Comparison of ENCODE assay signal across 15 cellular contexts in the genomic region with DNA sequence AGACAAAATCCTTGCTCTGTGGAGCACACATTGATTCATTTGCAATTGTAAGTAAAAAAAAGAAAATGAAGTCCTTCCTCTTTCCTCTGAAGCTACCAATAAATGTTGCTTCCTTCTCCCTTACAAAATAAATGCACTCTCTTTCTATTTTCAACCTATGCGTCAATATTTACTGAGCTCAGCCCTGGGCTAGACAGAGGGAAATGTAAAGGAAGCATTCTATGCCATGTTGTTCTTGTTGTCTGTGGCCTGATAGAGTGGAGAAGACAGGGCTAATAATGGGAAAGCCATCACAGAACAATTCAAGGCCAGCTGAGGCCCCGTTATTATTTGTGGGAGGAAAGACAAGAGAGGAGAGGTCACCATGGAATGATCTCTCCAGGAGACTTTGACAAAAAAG. TPM values are rescaled to one million over a fixed set of nuclear protein-coding genes. Genes with fewer than 3 reads are reported as not detected.
A peak's percentile ranks its signal among the peaks of the same experiment; 100 is the strongest.
DNase-seq lines count a peak whose midpoint lies in the region; ATAC-seq and TF ChIP-seq lines count a peak whose summit lies in the region.
"Had no signal": no experiment of that assay in that cellular context is flagged by ENCODE, and none has a peak within 500 bp of the region (broad histone marks: within the 10 kb centered on the region; RNA-seq: fewer than 3 reads in every experiment).

No MANE protein-coding gene starts in this region.

- no peak overlapping the region for H3K4me3 ChIP-seq in NB4 (ENCODE audit: low read depth, low read length)
- no peak overlapping the region for H3K4me3 ChIP-seq in hepatocyte
- H3K4me3 ChIP-seq: SJCRH30 had no signal

- no peak for ATAC-seq in HG03025 (IDR thresholded peaks at IDR 0.05; ENCODE audit: low FRiP score, unreplicated experiment)

- no peaks in the 10 kb centered on the region for H4K20me1 ChIP-seq in hepatocyte (ENCODE audit: insufficient read depth, poor library complexity, severe bottlenecking)

- no peaks in the 10 kb centered on the region for H3K4me1 ChIP-seq in hepatocyte (ENCODE audit: insufficient read depth)
- H3K4me1 ChIP-seq: SJCRH30 had no signal

- H2AFZ ChIP-seq in hepatocyte: no peak overlapping the region

- TF ChIP-seq CTCF in NB4 (IDR thresholded peaks at IDR 0.05; ENCODE audit: low read depth, low read length) (no peak), hepatocyte (IDR thresholded peaks at IDR 0.05; ENCODE audit: poor library complexity) (no peak)

- DNase-seq in CD1c-positive myeloid dendritic cell (ENCODE audit: extremely low spot score) (peak; percentile 19), DMS153 (lab: John Stamatoyannopoulos, UW) (peak; percentile 74), NB4 (ENCODE audit: low read depth) (peak; percentile 21), mesenteric fat pad (ENCODE audit: low spot score) (no peak), NCI-H524 (lab: John Stamatoyannopoulos, UW) (no peak), hepatocyte (ENCODE audit: low spot score) (no peak)
- DNase-seq in activated naive CD8-positive, alpha-beta T cell treated with anti-CD3 and anti-CD28 coated beads for 36 hours: no peak
- DNase-seq: HCEC 1CT, NCI-H1105 treated with DMSO at 0.1 percent for 48 hours, NCI-H526, SJCRH30, WERI-Rb-1 had no signal

- no peaks in the 10 kb centered on the region for H3K36me3 Mint-ChIP-seq in activated naive CD8-positive, alpha-beta T cell treated with anti-CD3 and anti-CD28 coated beads for 36 hours

- peaks cover 83% of the 10 kb centered on the region for H3K27me3 Mint-ChIP-seq in activated naive CD8-positive, alpha-beta T cell treated with anti-CD3 and anti-CD28 coated beads for 36 hours

- H3K9me3 ChIP-seq in hepatocyte (ENCODE audit: low read depth): no peaks in the 10 kb centered on the region
- H3K9me3 ChIP-seq: SJCRH30 had no signal

- H3K27ac ChIP-seq in hepatocyte: no peak overlapping the region
- H3K27ac ChIP-seq: SJCRH30, WERI-Rb-1 had no signal

- H3K27ac Mint-ChIP-seq in activated naive CD8-positive, alpha-beta T cell treated with anti-CD3 and anti-CD28 coated beads for 36 hours: peak overlapping the region; percentile 36

- no peak for TF ChIP-seq POLR2A in NB4 (IDR thresholded peaks at IDR 0.05; ENCODE audit: extremely low read depth, insufficient read length)

- H3K9me2 ChIP-seq in hepatocyte (replicated peaks; ENCODE audit: insufficient read depth): no peaks in the 10 kb centered on the region

- no peak overlapping the region for H3K4me2 ChIP-seq in hepatocyte

- no peaks in the 10 kb centered on the region for H3K79me2 ChIP-seq in hepatocyte

- H3K9me3 Mint-ChIP-seq in activated naive CD8-positive, alpha-beta T cell treated with anti-CD3 and anti-CD28 coated beads for 36 hours: no peaks in the 10 kb centered on the region

- H3K4me3 Mint-ChIP-seq in activated naive CD8-positive, alpha-beta T cell treated with anti-CD3 and anti-CD28 coated beads for 36 hours: peak overlapping the region; percentile 9
- H3K4me3 Mint-ChIP-seq: CD14-positive monocyte had no signal

- peaks cover 63% of the 10 kb centered on the region for H3K27me3 ChIP-seq in hepatocyte
- H3K27me3 ChIP-seq: SJCRH30 had no signal

- peaks cover 35% of the 10 kb centered on the region for H3K4me1 Mint-ChIP-seq in activated naive CD8-positive, alpha-beta T cell treated with anti-CD3 and anti-CD28 coated beads for 36 hours

- H3K36me3 ChIP-seq in hepatocyte (replicated peaks; ENCODE audit: insufficient read depth, low read depth): no peaks in the 10 kb centered on the region
- H3K36me3 ChIP-seq: SJCRH30, WERI-Rb-1 had no signal

- WGBS in hepatocyte (ENCODE audit: low lambda C conversion rate, missing lambda C conversion rate): 55% methylated on average over 2 of the region's 2 CpGs

RNA-seq across cellular contexts. Expression of gene ABHD12B, which starts 3.0 kb away (rescaled TPM):
- total RNA-seq in activated naive CD8-positive, alpha-beta T cell treated with anti-CD3 and anti-CD28 coated beads for 36 hours: not detected
- total RNA-seq in mesenteric fat pad (not detected), hepatocyte (not detected in 2 replicates)
- not detected in 2 replicates for polyA plus RNA-seq in hepatocyte
- total RNA-seq: lung microvascular endothelial cell, SJCRH30 had no signal

RNA-seq across cellular contexts. Expression of gene NIN, which starts 43.9 kb away (rescaled TPM):
- total RNA-seq in activated naive CD8-positive, alpha-beta T cell treated with anti-CD3 and anti-CD28 coated beads for 36 hours: 10 to 100 TPM; 66.6 to 67.9 TPM
- total RNA-seq in mesenteric fat pad (40.3 TPM), hepatocyte (9.9 and 11.6 TPM in 2 replicates)
- 4.2 and 7.3 TPM in 2 replicates for polyA plus RNA-seq in hepatocyte

Comparison
In these comparisons a context has a peak if more than half of its experiments do, and no peak if none do; other contexts are left out.
1. DNase-seq: peak in CD1c-positive myeloid dendritic cell (single experiment), DMS153 (single experiment) and NB4 (single experiment); none in activated naive CD8-positive, alpha-beta T cell treated with anti-CD3 and anti-CD28 coated beads for 36 hours (single experiment), mesenteric fat pad (single experiment), NCI-H524 (0 of 2) and hepatocyte (single experiment).